In the genomic region with DNA sequence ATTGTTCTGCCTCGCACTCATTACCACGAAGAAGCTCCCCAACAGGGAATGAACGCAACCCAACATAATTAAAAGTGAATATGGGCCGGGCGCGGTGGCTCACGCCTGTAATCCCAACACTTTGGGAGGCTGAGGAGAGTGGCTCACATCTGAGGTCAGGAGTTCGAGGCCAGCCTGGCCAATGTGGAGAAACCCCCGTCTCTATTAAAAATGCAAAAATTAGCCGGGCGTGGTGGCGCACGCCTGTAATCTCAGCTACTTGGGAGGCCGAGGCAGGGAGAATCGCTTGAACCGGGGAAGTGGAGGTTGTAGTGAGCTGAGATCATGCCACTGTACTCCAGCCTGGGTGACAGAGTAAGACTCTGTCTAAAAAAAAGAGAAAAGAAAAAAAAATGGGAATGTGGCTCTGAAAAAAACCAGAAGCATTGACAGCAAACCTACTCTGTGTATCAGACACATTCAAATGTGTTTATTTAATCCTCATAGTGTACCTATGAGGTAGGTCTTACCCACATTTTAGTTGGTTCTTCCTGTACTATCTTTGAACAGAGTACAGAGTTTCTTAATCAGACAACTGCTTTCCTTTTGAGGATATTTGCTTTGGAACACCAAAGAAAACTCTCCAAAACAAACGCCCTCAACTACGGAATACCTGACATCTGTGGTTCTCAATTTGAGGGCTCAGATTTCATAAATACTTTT, we compare ENCODE assay signal across 9 cellular contexts.
A peak's percentile ranks its signal among the peaks of the same experiment; 100 is the strongest.
DNase-seq lines count a peak whose midpoint lies in the region; ATAC-seq and TF ChIP-seq lines count a peak whose summit lies in the region.
"Had no signal": no experiment of that assay in that cellular context is flagged by ENCODE, and none has a peak within 500 bp of the region (broad histone marks: within the 10 kb centered on the region; RNA-seq: fewer than 3 reads in every experiment).

No MANE protein-coding gene starts in this region.

- H3K9me3 ChIP-seq in MG63 (no peaks in the 10 kb centered on the region), endodermal cell (ENCODE audit: control insufficient read depth, low read length) (no peaks in the 10 kb centered on the region), neuron (ENCODE audit: low read length) (no peaks in the 10 kb centered on the region)

- POLR2A ChIA-PET in activated CD4-positive, alpha-beta memory T cell treated with anti-CD3 and anti-CD28 coated beads for 36 hours (lab: Charles Lee): no interaction called here

- no peak for ATAC-seq in sciatic nerve

- H3K27me3 ChIP-seq in MG63 (no peaks in the 10 kb centered on the region), endodermal cell (ENCODE audit: control insufficient read depth, insufficient read depth, low read length, poor library complexity, severe bottlenecking) (peaks cover 6% of the 10 kb centered on the region), neuron (ENCODE audit: insufficient read depth, low read length) (no peaks in the 10 kb centered on the region)

- H3K27me3 Mint-ChIP-seq in endodermal cell (ENCODE audit: insufficient read depth): no peaks in the 10 kb centered on the region
- H3K27me3 Mint-ChIP-seq in activated CD4-positive, alpha-beta memory T cell treated with anti-CD3 and anti-CD28 coated beads for 36 hours: no peaks in the 10 kb centered on the region

- no peak overlapping the region for H3K27ac Mint-ChIP-seq in endodermal cell
- no peak overlapping the region for H3K27ac Mint-ChIP-seq in activated CD4-positive, alpha-beta memory T cell treated with anti-CD3 and anti-CD28 coated beads for 36 hours

- intact Hi-C loops in sciatic nerve (cut with DNase I): no loop called here
- intact Hi-C loops in activated CD4-positive, alpha-beta memory T cell treated with anti-CD3 and anti-CD28 coated beads for 36 hours (cut with micrococcal nuclease): loop anchor here (2.0 to 5.0 kb wide), 6 partner anchors 53 to 1134 kb away; a partner anchor contains a TSS

- H3K27ac ChIP-seq in endodermal cell (ENCODE audit: low read depth, low read length): no peak overlapping the region

- H3K4me1 Mint-ChIP-seq in endodermal cell: peaks cover 7% of the 10 kb centered on the region
- H3K4me1 Mint-ChIP-seq in activated CD4-positive, alpha-beta memory T cell treated with anti-CD3 and anti-CD28 coated beads for 36 hours (ENCODE audit: low read depth): no peaks in the 10 kb centered on the region

- H3K9ac ChIP-seq in endodermal cell (ENCODE audit: extremely low read depth, low read length, poor library complexity, severe bottlenecking): peak overlapping the region; percentile 67

- H3K4me3 Mint-ChIP-seq in endodermal cell: no peak overlapping the region
- H3K4me3 Mint-ChIP-seq in activated CD4-positive, alpha-beta memory T cell treated with anti-CD3 and anti-CD28 coated beads for 36 hours: no peak overlapping the region

- TF ChIP-seq CTCF in AG10803 (conservative IDR thresholded peaks at IDR 0.05; ENCODE audit: low read length) (no peak), endodermal cell (conservative IDR thresholded peaks at IDR 0.05) (no peak)

- peak overlapping the region; percentile 64 for H2AFZ ChIP-seq in neuron (ENCODE audit: low read depth, low read length)

- H3K9me3 Mint-ChIP-seq in endodermal cell: no peaks in the 10 kb centered on the region
- H3K9me3 Mint-ChIP-seq in activated CD4-positive, alpha-beta memory T cell treated with anti-CD3 and anti-CD28 coated beads for 36 hours: no peaks in the 10 kb centered on the region

- CTCF ChIA-PET in activated CD4-positive, alpha-beta memory T cell treated with anti-CD3 and anti-CD28 coated beads for 36 hours (lab: Charles Lee): interaction anchor here (0.7 to 2.4 kb wide), 8 partner anchors 9 to 1031 kb away, joined by 3 to 12 read pairs (median 6); no protein-coding TSS in a partner anchor

- no peak for DNase-seq in AG10803 (ENCODE audit: low read depth)
- DNase-seq in MG63: no peak
- DNase-seq in endodermal cell: no peak
- DNase-seq in sciatic nerve (ENCODE audit: low spot score): no peak
- no peak for DNase-seq in D341Med (ENCODE audit: low spot score)
- DNase-seq in activated CD4-positive, alpha-beta memory T cell treated with anti-CD3 and anti-CD28 coated beads for 36 hours: no peak
- DNase-seq in NCI-H446 treated with DMSO at 0.1 percent for 48 hours (lab: John Stamatoyannopoulos, UW): no peak
- DNase-seq: activated effector memory CD4-positive, alpha-beta T cell treated with anti-CD3 and anti-CD28 coated beads, Interleukin-2, amount 50 U/mL, for 16 hours had no signal

- peak overlapping the region; percentile 72 for H3K4me3 ChIP-seq in AG10803 (ENCODE audit: low read length)
- H3K4me3 ChIP-seq in MG63: peak overlapping the region; percentile 54; the same call in 1 of the 2 replicates
- peak overlapping the region; percentile 91 for H3K4me3 ChIP-seq in endodermal cell (ENCODE audit: low read length)
- H3K4me3 ChIP-seq in neuron (ENCODE audit: low read length): peak overlapping the region; percentile 60

- WGBS in endodermal cell (ENCODE audit: insufficient coverage in 1 of 2, insufficient read length in 1 of 2), 2 experiments: 96 to 98% methylated on average over 15 to 18 of the region's 18 CpGs

- H3K36me3 Mint-ChIP-seq in endodermal cell (ENCODE audit: low read depth): no peaks in the 10 kb centered on the region
- no peaks in the 10 kb centered on the region for H3K36me3 Mint-ChIP-seq in activated CD4-positive, alpha-beta memory T cell treated with anti-CD3 and anti-CD28 coated beads for 36 hours

- H3K36me3 ChIP-seq in MG63 (no peaks in the 10 kb centered on the region), endodermal cell (ENCODE audit: control insufficient read depth, insufficient read depth, low read length) (no peaks in the 10 kb centered on the region), neuron (ENCODE audit: insufficient read depth, low read length) (no peaks in the 10 kb centered on the region)

- H3K4me1 ChIP-seq in endodermal cell (ENCODE audit: control insufficient read depth, insufficient read depth, low read length) (no peaks in the 10 kb centered on the region), neuron (ENCODE audit: insufficient read depth, low read length) (peaks cover 11% of the 10 kb centered on the region)
